28 cellular contexts compared by ENCODE assay signal in the genomic region with DNA sequence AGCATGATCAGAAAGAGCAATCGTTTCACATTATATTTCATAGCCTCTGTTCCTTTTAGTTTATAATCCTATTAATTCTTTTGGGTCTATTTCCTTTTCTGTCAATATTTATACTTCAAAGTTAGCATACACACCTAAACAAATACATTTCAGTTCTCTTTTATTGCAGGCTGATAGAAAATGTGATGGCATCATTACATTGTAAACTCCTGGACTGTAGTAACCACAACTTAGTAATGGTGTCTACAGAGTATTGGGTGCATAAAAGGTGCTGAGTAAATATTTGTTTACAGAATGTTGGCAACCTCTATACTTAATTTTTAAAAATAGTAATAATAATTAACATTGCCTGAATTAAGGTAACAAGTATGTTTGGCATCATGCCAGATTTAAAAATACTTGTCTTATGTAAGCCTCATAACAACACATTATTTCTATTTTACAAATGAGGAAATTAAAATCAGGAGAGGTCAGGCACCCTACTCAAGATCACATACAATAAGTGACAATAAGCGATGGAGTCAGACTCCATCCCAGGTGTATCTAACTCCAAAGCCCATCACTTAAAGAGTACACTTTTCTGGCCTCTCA.
"Had no signal": no experiment of that assay in that cellular context is flagged by ENCODE, and none has a peak within 500 bp of the region (broad histone marks: within the 10 kb centered on the region; RNA-seq: fewer than 3 reads in every experiment).

No MANE protein-coding gene starts in this region.

- H3K79me2 ChIP-seq: hepatocyte, parathyroid adenoma had no signal

- H2AFZ ChIP-seq: hepatocyte, parathyroid adenoma had no signal

- DNase-seq: activated CD4-positive, alpha-beta T cell treated with anti-CD3 and anti-CD28 coated beads for 48 hours; activated CD4-positive, alpha-beta T cell treated with anti-CD3 and anti-CD28 coated beads, Interleukin-2, amount 50 U/mL, for 48 hours; activated CD8-positive, alpha-beta memory T cell treated with anti-CD3 and anti-CD28 coated beads, Interleukin-2, amount 50 U/mL, for 4 hours; activated effector memory CD4-positive, alpha-beta T cell treated with anti-CD3 and anti-CD28 coated beads, Interleukin-2, amount 50 U/mL, for 16 hours; activated naive CD4-positive, alpha-beta T cell treated with anti-CD3 and anti-CD28 coated beads for 36 hours; activated naive CD8-positive, alpha-beta T cell treated with anti-CD3 and anti-CD28 coated beads for 36 hours; activated T-cell treated with anti-CD3 and anti-CD28 coated beads, Interleukin-2, amount 50 U/mL, for 1 hour; adrenal gland; aorta; body of pancreas; dermis blood vessel endothelial cell; effector CD4-positive, alpha-beta T cell; gastrocnemius medialis; islet precursor cell; naive thymus-derived CD4-positive, alpha-beta T cell; nucleus accumbens; psoas muscle; stimulated activated CD4-positive, alpha-beta T cell treated with anti-CD3 and anti-CD28 coated beads, Interleukin-15, amount 100 ng/mL, for 24 hours; stimulated activated CD4-positive, alpha-beta T cell treated with anti-CD3 and anti-CD28 coated beads, Interleukin-2, amount 100 ng/mL, for 24 hours; stimulated activated naive B cell treated with anti-CD40 and anti-IgM and Interleukin-4, amounts not matched to agents 10 μg/mL and 1 μg/mL and 100 μg/mL, for 72 hours; stomach; thyroid gland; upper lobe of left lung had no signal

- H3K9ac ChIP-seq: parathyroid adenoma had no signal

- H3K27ac ChIP-seq: adrenal gland, body of pancreas, epithelial cell of prostate, gastrocnemius medialis, hepatocyte, parathyroid adenoma, psoas muscle, stomach, thyroid gland, upper lobe of left lung, vagina had no signal

- H3K4me1 ChIP-seq: adrenal gland, body of pancreas, gastrocnemius medialis, parathyroid adenoma, psoas muscle, stomach, thyroid gland, upper lobe of left lung, vagina had no signal

- ATAC-seq: body of pancreas; gastrocnemius medialis; naive thymus-derived CD4-positive, alpha-beta T cell; psoas muscle; stimulated activated naive B cell treated with anti-CD40 and anti-IgM and Interleukin-4, amounts not matched to agents 10 μg/mL and 1 μg/mL and 100 μg/mL, for 72 hours had no signal

- FAIRE-seq: colon had no signal

- H3K9me3 ChIP-seq: adrenal gland, body of pancreas, gastrocnemius medialis, psoas muscle, stomach, thyroid gland, upper lobe of left lung, vagina had no signal

- H3K4me3 ChIP-seq: adrenal gland, body of pancreas, gastrocnemius medialis, hepatocyte, psoas muscle, stomach, thyroid gland, upper lobe of left lung, vagina had no signal

- H3K4me2 ChIP-seq: hepatocyte had no signal

- H3K36me3 ChIP-seq: adrenal gland, gastrocnemius medialis, stomach, thyroid gland, upper lobe of left lung, vagina had no signal

- H3K27me3 ChIP-seq: adrenal gland, body of pancreas, gastrocnemius medialis, hepatocyte, stomach, thyroid gland, upper lobe of left lung, vagina had no signal
